Comparison of ENCODE assay signal across 8 cellular contexts in the genomic region with DNA sequence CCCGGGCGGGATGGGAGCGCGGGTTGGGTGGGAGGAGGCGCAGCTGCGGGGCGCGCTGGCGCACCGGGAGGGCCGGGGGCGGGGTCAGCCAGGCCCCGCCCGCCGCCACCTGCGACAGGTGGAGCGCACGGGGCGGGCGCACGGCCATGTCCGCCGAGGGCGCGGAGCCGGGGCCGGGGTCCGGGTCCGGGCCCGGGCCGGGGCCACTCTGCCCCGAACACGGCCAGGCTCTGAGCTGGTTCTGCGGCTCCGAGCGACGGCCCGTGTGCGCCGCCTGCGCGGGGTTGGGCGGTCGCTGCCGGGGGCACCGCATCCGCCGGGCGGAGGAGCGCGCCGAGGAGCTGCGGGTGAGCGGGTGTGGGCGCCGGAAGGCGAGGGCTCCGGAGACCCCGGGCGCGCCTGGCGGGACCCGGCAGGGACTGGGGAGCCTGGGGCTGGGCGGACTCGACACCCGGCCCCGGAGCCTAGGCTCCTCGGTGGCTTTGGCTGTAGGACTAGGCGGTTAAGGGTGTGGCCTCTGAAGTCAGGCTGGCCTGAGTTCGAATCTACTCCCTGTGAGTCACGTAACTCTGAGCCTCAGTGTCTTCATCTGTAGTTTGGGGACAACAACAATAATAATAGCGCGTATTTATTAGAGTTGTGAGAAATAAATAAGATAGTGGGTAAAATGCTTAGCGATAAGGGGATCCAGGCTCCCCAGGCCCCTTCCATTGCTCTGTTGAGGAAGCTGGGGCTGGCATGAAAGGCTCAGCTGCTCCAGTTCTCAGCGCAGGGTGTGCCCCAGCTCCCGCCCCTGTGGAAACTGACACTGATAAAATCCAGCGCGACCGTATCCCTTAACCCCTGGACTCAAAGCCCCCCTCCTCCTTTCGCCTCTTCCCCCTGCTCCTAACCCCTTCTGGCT. TPM values are rescaled to one million over a fixed set of nuclear protein-coding genes. Genes with fewer than 3 reads are reported as not detected.
DNase-seq lines count a peak whose midpoint lies in the region; ATAC-seq and TF ChIP-seq lines count a peak whose summit lies in the region.

A gene (plus strand): TSS at position 108 of the 904 bp plus-strand sequence. CDS start 39 bp downstream, at position 147.

- peak within 1 kb of the TSS; percentile 85 for H3K4me2 ChIP-seq in parathyroid adenoma (ENCODE audit: low read length)

- WGBS in gastroesophageal sphincter (ENCODE audit: low coverage in 1 of 2), 2 donors: 12% methylated on average over 10 of the region's 80 CpGs; no CpG with 5 or more reads in 1 of the 2 donors

- H3K9ac ChIP-seq in parathyroid adenoma: no peak within 1 kb of the TSS

- no peak for TF ChIP-seq EP300 in gastroesophageal sphincter (IDR thresholded peaks at IDR 0.05)

- TF ChIP-seq POLR2A in gastroesophageal sphincter (IDR thresholded peaks at IDR 0.05): no peak

- no peaks in the 10 kb centered on the region for H3K36me3 ChIP-seq in gastroesophageal sphincter
- no peaks in the 10 kb centered on the region for H3K36me3 ChIP-seq in parathyroid adenoma (ENCODE audit: control insufficient read depth, insufficient read depth, low read length)

- H3K4me3 ChIP-seq in LNCaP clone FGC (ENCODE audit: low read depth, low read length): peak within 1 kb of the TSS; percentile 75
- peak within 1 kb of the TSS; percentile 41 to 58 for H3K4me3 ChIP-seq in gastroesophageal sphincter
- H3K4me3 ChIP-seq in parathyroid adenoma (ENCODE audit: low read depth, low read length): peak within 1 kb of the TSS; percentile 89

- 0 out of 2 replicates have a peak, but pooled peaks have one; percentile 1 for TF ChIP-seq CTCF in LNCaP clone FGC (IDR thresholded peaks at IDR 0.05; ENCODE audit: control insufficient read depth, extremely low read depth, insufficient read depth)
- TF ChIP-seq CTCF in gastroesophageal sphincter (IDR thresholded peaks at IDR 0.05): no peak
- no peak for TF ChIP-seq CTCF in parathyroid adenoma (IDR thresholded peaks at IDR 0.05)

- H3K27ac ChIP-seq in gastroesophageal sphincter (peak within 1 kb of the TSS in 1 of 4 donors; percentile 29), parathyroid adenoma (peak within 1 kb of the TSS; percentile 85)

- ATAC-seq in GM18868 (IDR thresholded peaks at IDR 0.05; ENCODE audit: unreplicated experiment): peak; percentile 43
- peak; percentile 57 for ATAC-seq in gastroesophageal sphincter

- H2AFZ ChIP-seq in parathyroid adenoma: peak within 1 kb of the TSS; percentile 53

- H3K27me3 ChIP-seq in gastroesophageal sphincter (peaks cover 53% of the 10 kb centered on the region), parathyroid adenoma (ENCODE audit: control insufficient read depth, insufficient read depth, low read length) (no peaks in the 10 kb centered on the region)

- H3K4me1 ChIP-seq in gastroesophageal sphincter: peaks cover 0 to 20% (median 4%) of the 10 kb centered on the region in 3 donors
- H3K4me1 ChIP-seq in parathyroid adenoma: peaks cover 13% of the 10 kb centered on the region

- H3K79me2 ChIP-seq in parathyroid adenoma: peaks cover 14% of the 10 kb centered on the region

- no peaks in the 10 kb centered on the region for H3K9me3 ChIP-seq in gastroesophageal sphincter
- H3K9me3 ChIP-seq in parathyroid adenoma (ENCODE audit: control insufficient read depth, low read length): no peaks in the 10 kb centered on the region

- DNase-seq in 8988T (peak; percentile 49), LNCaP clone FGC (ENCODE audit: low read depth) (no peak), NCI-H1048 (lab: John Stamatoyannopoulos, UW) (no peak), COLO829 (ENCODE audit: low spot score) (no peak)
- peak; percentile 22 for DNase-seq in activated CD8-positive, alpha-beta memory T cell treated with anti-CD3 and anti-CD28 coated beads, Interleukin-2, amount 50 U/mL, for 4 hours

RNA-seq across cellular contexts. Expression of the gene that starts here (rescaled TPM):
- 1 to 10 TPM in 1 of 4 donors, under 1 TPM in 3; 0.16 to 4.0 (median 0.36) TPM for total RNA-seq in gastroesophageal sphincter

Comparison
In these comparisons a context has a peak if more than half of its experiments do, and no peak if none do; other contexts are left out.
1. DNase-seq: peak in 8988T (single experiment) and activated CD8-positive, alpha-beta memory T cell treated with anti-CD3 and anti-CD28 coated beads, Interleukin-2, amount 50 U/mL, for 4 hours (single experiment); none in LNCaP clone FGC (single experiment), NCI-H1048 (single experiment) and COLO829 (single experiment).
2. Peak in every context shown above with its lines, with median percentiles within 50 percentile points of each other: H3K4me3 ChIP-seq.